Comparison of ENCODE assay signal across 8 cellular contexts in genomic region chr9:470041-470781, GRCh38. TPM values are rescaled to one million over a fixed set of nuclear protein-coding genes. Genes with fewer than 3 reads are reported as not detected.
DNase-seq lines count a peak whose midpoint lies in the region; ATAC-seq and TF ChIP-seq lines count a peak whose summit lies in the region.

No MANE protein-coding gene starts in this region.

- peak overlapping the region; percentile 59 for H2BK5ac ChIP-seq in trophoblast cell (ENCODE audit: low read depth, low read length, poor library complexity)

- TF ChIP-seq CTCF in GM10266 (IDR thresholded peaks at IDR 0.05; ENCODE audit: control insufficient read depth, insufficient read depth, low read depth, missing control alignments) (no peak), transverse colon (IDR thresholded peaks at IDR 0.05) (peak in 1 of 5 experiments; percentile 8)

- peak overlapping the region; percentile 47 for H3K14ac ChIP-seq in trophoblast cell (ENCODE audit: low read length)

- peak; percentile 84 for DNase-seq in GM10266 (ENCODE audit: extremely low spot score)
- peak; percentile 85 for DNase-seq in NCI-H1092 treated with DMSO at 0.1 percent for 48 hours (lab: John Stamatoyannopoulos, UW)
- peak; percentile 78 for DNase-seq in SKM-1 treated with dmso at 0.1 percent for 144 hours (lab: John Stamatoyannopoulos, UW; ENCODE audit: unreplicated experiment)
- peak; percentile 72 for DNase-seq in activated naive CD8-positive, alpha-beta T cell treated with anti-CD3 and anti-CD28 coated beads, Interleukin-2, amount 50 U/mL, for 16 hours (ENCODE audit: low read depth, low spot score)
- DNase-seq in cardiac septum (ENCODE audit: low spot score): peak; percentile 95
- peak; percentile 74 to 94 for DNase-seq in trophoblast cell
- DNase-seq in transverse colon: peak; percentile 90

- in situ Hi-C loops in transverse colon (cut with MboI; ENCODE audit: low pct_ligation_motif_present in 1 of 4, low pct_unique_long_range_greater_than_20kb in 1 of 4, low sequenced_read_pairs in 3 of 4): no loop called here

- WGBS in trophoblast cell (ENCODE audit: extremely low coverage, insufficient coverage, insufficient read length): no CpG with 5 or more reads among the region's 38 CpGs
- WGBS in transverse colon (ENCODE audit: low coverage in 1 of 2), 2 donors: 0 to 3% methylated on average over 1 to 28 of the region's 38 CpGs

- no peak for TF ChIP-seq EP300 in transverse colon (IDR thresholded peaks at IDR 0.05; ENCODE audit: low read depth)

- H3K4me3 ChIP-seq in trophoblast cell (ENCODE audit: low read depth, low read length) (peak overlapping the region; percentile 64), transverse colon (peak overlapping the region; percentile 50 to 68 (median 52))

- H2BK12ac ChIP-seq in trophoblast cell (ENCODE audit: low read length): peak overlapping the region; percentile 6

- H3K27me3 ChIP-seq in trophoblast cell (ENCODE audit: insufficient read depth, low read length): no peaks in the 10 kb centered on the region
- H3K27me3 ChIP-seq in transverse colon: no peaks in the 10 kb centered on the region

- H3K4ac ChIP-seq in trophoblast cell (ENCODE audit: low read depth, low read length): peak overlapping the region; percentile 29

- peak overlapping the region; percentile 68 for H2AFZ ChIP-seq in trophoblast cell (ENCODE audit: insufficient read depth, low read length, poor library complexity)

- H3K23ac ChIP-seq in trophoblast cell (ENCODE audit: low read length): no peak overlapping the region

- peak overlapping the region; percentile 81 for H4K12ac ChIP-seq in trophoblast cell (ENCODE audit: low read depth, low read length)

- peak overlapping the region; percentile 96 for H4K8ac ChIP-seq in trophoblast cell (ENCODE audit: low read depth, low read length)

- peak overlapping the region; percentile 35 for H2BK120ac ChIP-seq in trophoblast cell (ENCODE audit: insufficient read depth, low read length, poor library complexity)

- peak; percentile 70 for TF ChIP-seq POLR2A in transverse colon (IDR thresholded peaks at IDR 0.05)

- peak overlapping the region; percentile 73 for H3K9ac ChIP-seq in trophoblast cell (ENCODE audit: low read length)

- H3K79me1 ChIP-seq in trophoblast cell (ENCODE audit: low read length): peaks cover 5% of the 10 kb centered on the region

- peak overlapping the region; percentile 89 for H3K4me2 ChIP-seq in trophoblast cell (ENCODE audit: low read length)

- H3K9me3 ChIP-seq in trophoblast cell (ENCODE audit: insufficient read depth, low read depth, low read length) (no peaks in the 10 kb centered on the region), transverse colon (no peaks in the 10 kb centered on the region)

- H3K27ac ChIP-seq in trophoblast cell (ENCODE audit: low read depth, low read length): peak overlapping the region; percentile 53
- peak overlapping the region; percentile 84 to 94 (median 91) for H3K27ac ChIP-seq in transverse colon

- H3K36me3 ChIP-seq in trophoblast cell (ENCODE audit: control insufficient read depth in 1 of 2, insufficient read depth in 2 of 2, low read length in 2 of 2): no peaks in the 10 kb centered on the region
- no peaks in the 10 kb centered on the region for H3K36me3 ChIP-seq in transverse colon

- H3K4me1 ChIP-seq in trophoblast cell (ENCODE audit: control insufficient read depth in 1 of 2, insufficient read depth in 2 of 2, low read length in 2 of 2) (peaks cover 8 to 12% of the 10 kb centered on the region in 2 experiments), transverse colon (peaks cover 5 to 25% (median 18%) of the 10 kb centered on the region in 4 donors)

- intact Hi-C loops in cardiac septum (cut with DNase I): no loop called here
- intact Hi-C loops in transverse colon (cut with DNase I; ENCODE audit: low total_unique reads): no loop called here

- ATAC-seq in HG02623 (IDR thresholded peaks at IDR 0.05; ENCODE audit: unreplicated experiment): peak; percentile 88

- peak overlapping the region; percentile 6 for H2AK5ac ChIP-seq in trophoblast cell (ENCODE audit: low read length)

- peak overlapping the region; percentile 72 for H3K18ac ChIP-seq in trophoblast cell (ENCODE audit: low read length)

- H3K79me2 ChIP-seq in trophoblast cell (ENCODE audit: control insufficient read depth, insufficient read depth, low read length, poor library complexity): peaks cover 1% of the 10 kb centered on the region

- H4K91ac ChIP-seq in trophoblast cell (ENCODE audit: low read depth, low read length): peak overlapping the region; percentile 81

RNA-seq across cellular contexts. Expression of gene KANK1, which starts 34.3 kb away (rescaled TPM):
- total RNA-seq in cardiac septum (90.1 TPM), transverse colon (10 to 100 TPM; 33.9 to 45.6 (median 43.1) TPM)
- polyA plus RNA-seq in trophoblast cell (2013): 108 and 109 TPM in 2 replicates

Comparison
In these comparisons a context has a peak if more than half of its experiments do, and no peak if none do; other contexts are left out.
1. Peak in every context shown above with its lines: DNase-seq, ATAC-seq, H3K4me3 ChIP-seq and H3K27ac ChIP-seq.